ENCODE assay signal across 9 cellular contexts in the genomic region with DNA sequence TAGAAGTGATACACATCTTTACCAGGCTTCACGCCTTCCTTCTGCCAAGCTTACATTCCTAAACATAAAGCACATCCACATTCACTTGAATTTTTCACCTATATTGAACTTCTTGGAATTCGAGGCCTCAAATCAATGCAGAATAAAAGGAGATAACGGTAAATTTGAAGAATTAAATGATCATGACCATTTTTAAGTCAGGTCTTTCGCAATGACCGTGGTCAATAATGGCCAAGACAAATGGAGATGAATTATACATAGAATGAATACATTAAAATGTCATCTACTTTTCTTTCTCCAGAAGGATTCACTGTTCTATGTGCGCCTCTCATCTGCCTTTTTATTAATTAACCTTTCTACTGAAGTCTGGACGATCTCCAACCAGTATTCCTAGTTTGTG.
"Had no signal": no experiment of that assay in that cellular context is flagged by ENCODE, and none has a peak within 500 bp of the region (broad histone marks: within the 10 kb centered on the region; RNA-seq: fewer than 3 reads in every experiment).

No MANE protein-coding gene starts in this region.

- DNase-seq: GM23248, GOT3, H9, HFFc6, Karpas-422, KBM-7 had no signal

- H3K27ac ChIP-seq: GM23248, KMS-11 had no signal

- H2AFZ ChIP-seq: GM23248 had no signal

- ATAC-seq: HCT116 had no signal

- H3K4me3 ChIP-seq: GM23248 had no signal

- H3K4me2 ChIP-seq: KMS-11 had no signal

- FAIRE-seq: HTR-8/SVneo had no signal

- H3K9ac ChIP-seq: GM23248, KMS-11 had no signal
